9 cellular contexts compared by ENCODE assay signal in genomic region chr18:78153362-78153761, GRCh38.
"Had no signal": no experiment of that assay in that cellular context is flagged by ENCODE, and none has a peak within 500 bp of the region (broad histone marks: within the 10 kb centered on the region; RNA-seq: fewer than 3 reads in every experiment).

No MANE protein-coding gene starts in this region.

- H3K4me3 ChIP-seq: GM23248, GM23338, HAP-1 had no signal

- H3K4me3 Mint-ChIP-seq: GM23338, H9, HFFc6 had no signal

- H3K27ac ChIP-seq: GM23248 had no signal

- H3K4me1 Mint-ChIP-seq: GM23338 had no signal

- H2AFZ ChIP-seq: GM23248, GM23338 had no signal

- ATAC-seq: GM23338, HCT116 had no signal

- H3K36me3 ChIP-seq: HAP-1 had no signal

- DNase-seq: GM23248, GOT3, H7, H9, HCEC 1CT, HFFc6 had no signal

- H3K4me2 ChIP-seq: GM23338 had no signal

- H3K9ac ChIP-seq: GM23248 had no signal

- H3K9me3 ChIP-seq: HAP-1 had no signal

- H3K27ac Mint-ChIP-seq: GM23338, H9, HFFc6 had no signal

- H3K4me1 ChIP-seq: HAP-1 had no signal
